8 cellular contexts compared by ENCODE assay signal in genomic region chr5:171388816-171389168, GRCh38. TPM values are rescaled to one million over a fixed set of nuclear protein-coding genes. Genes with fewer than 3 reads are reported as not detected.
DNase-seq lines count a peak whose midpoint lies in the region; ATAC-seq lines count a peak whose summit lies in the region.

No MANE protein-coding gene starts in this region.

- DNase-seq in activated CD4-positive, CD25-positive, alpha-beta regulatory T cell treated with anti-CD3 and anti-CD28 coated beads, Interleukin-2, amount 50 U/mL, for 72 hours: peak; percentile 34
- DNase-seq in right cardiac atrium (no peak), NCI-H2171 (lab: John Stamatoyannopoulos, UW) (no peak), RPMI8226 (no peak), superior temporal gyrus (ENCODE audit: extremely low spot score) (no peak), HPDE6-E6E7 (ENCODE audit: extremely low spot score) (no peak)
- DNase-seq in stimulated activated CD4-positive, alpha-beta T cell treated with anti-CD3 and anti-CD28 coated beads, Interleukin-4, amount 100 ng/mL, for 1 hour: peak; percentile 31

- H3K27me3 ChIP-seq in right cardiac atrium (ENCODE audit: control insufficient read depth, insufficient read depth): no peaks in the 10 kb centered on the region

- H3K4me1 ChIP-seq in right cardiac atrium (ENCODE audit: control insufficient read depth, insufficient read depth, low read length): peaks cover 4% of the 10 kb centered on the region

- peak overlapping the region; percentile 89 for H3K4me3 ChIP-seq in right cardiac atrium (ENCODE audit: low read length)

- WGBS in right cardiac atrium: 3% methylated on average over 14 of the region's 14 CpGs

- no peaks in the 10 kb centered on the region for H3K9me3 ChIP-seq in right cardiac atrium (ENCODE audit: control insufficient read depth, low read length)

- H3K27ac ChIP-seq in right cardiac atrium (ENCODE audit: low read length): no peak overlapping the region

- ATAC-seq in HG02610 (IDR thresholded peaks at IDR 0.05; ENCODE audit: unreplicated experiment) (peak; percentile 6), right cardiac atrium (no peak)

- intact Hi-C loops in right cardiac atrium (cut with DNase I): no loop called here

RNA-seq across cellular contexts. Expression of gene NPM1, which starts 1.1 kb away (rescaled TPM):
- 100 to 1,000 TPM; 355 to 493 (median 433) TPM for total RNA-seq in right cardiac atrium
- 887 TPM for polyA plus RNA-seq in right cardiac atrium

RNA-seq across cellular contexts. Expression of gene FGF18, which starts 30.7 kb away (rescaled TPM):
- total RNA-seq in right cardiac atrium: 1 to 10 TPM; 1.3 to 4.3 (median 1.9) TPM
- polyA plus RNA-seq in right cardiac atrium: 1.2 TPM

Comparison
In these comparisons a context has a peak if more than half of its experiments do, and no peak if none do; other contexts are left out.
1. DNase-seq: peak in activated CD4-positive, CD25-positive, alpha-beta regulatory T cell treated with anti-CD3 and anti-CD28 coated beads, Interleukin-2, amount 50 U/mL, for 72 hours (single experiment) and stimulated activated CD4-positive, alpha-beta T cell treated with anti-CD3 and anti-CD28 coated beads, Interleukin-4, amount 100 ng/mL, for 1 hour (single experiment); none in right cardiac atrium (0 of 3), NCI-H2171 (single experiment), RPMI8226 (single experiment), superior temporal gyrus (single experiment) and HPDE6-E6E7 (single experiment).